ENCODE assay signal across 15 cellular contexts in the genomic region with DNA sequence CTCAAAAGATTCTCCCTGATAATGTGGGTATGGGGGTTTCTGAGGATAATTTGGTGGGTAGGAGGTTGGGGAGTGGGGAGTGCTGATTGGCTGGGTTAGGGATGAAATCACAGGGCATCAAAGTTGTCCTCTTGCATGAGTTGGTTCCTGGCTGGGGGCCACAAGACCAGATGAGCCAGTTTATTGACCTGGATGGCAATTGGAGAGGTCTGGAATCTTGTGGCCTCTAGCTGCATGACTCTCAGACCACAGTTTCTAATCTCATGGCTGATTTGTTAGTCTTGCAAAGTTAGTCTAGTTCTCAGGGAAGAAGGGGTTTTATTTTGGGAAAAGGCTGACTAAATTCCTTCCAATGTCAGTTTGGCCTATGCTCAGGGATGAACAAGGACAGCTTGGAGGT. TPM values are rescaled to one million over a fixed set of nuclear protein-coding genes. Genes with fewer than 3 reads are reported as not detected.
DNase-seq lines count a peak whose midpoint lies in the region; ATAC-seq, FAIRE-seq and TF ChIP-seq lines count a peak whose summit lies in the region.
"Had no signal": no experiment of that assay in that cellular context is flagged by ENCODE, and none has a peak within 500 bp of the region (broad histone marks: within the 10 kb centered on the region; RNA-seq: fewer than 3 reads in every experiment).

No MANE protein-coding gene starts in this region.

- H3K4me1 Mint-ChIP-seq in Calu3 (ENCODE audit: low read depth, unreplicated experiment) (peaks cover 27% of the 10 kb centered on the region), glutamatergic neuron (ENCODE audit: low read depth, unreplicated experiment) (peaks cover 2% of the 10 kb centered on the region)
- H3K4me1 Mint-ChIP-seq in activated CD8-positive, alpha-beta T cell treated with anti-CD3 and anti-CD28 coated beads, Interleukin-2, amount 10 ng/mL, durations not matched to agents 7 days and 5 days (ENCODE audit: low read depth): peaks cover 36% of the 10 kb centered on the region

- H3K79me2 ChIP-seq in MM.1S (ENCODE audit: low read length): no peaks in the 10 kb centered on the region
- H3K79me2 ChIP-seq: hepatocyte had no signal

- FAIRE-seq in frontal cortex (lab: Jason Lieb, UNC): no peak

- peak overlapping the region; percentile 20 for H3K27ac Mint-ChIP-seq in Calu3 (ENCODE audit: unreplicated experiment)
- peak overlapping the region; percentile 43 for H3K27ac Mint-ChIP-seq in activated CD8-positive, alpha-beta T cell treated with anti-CD3 and anti-CD28 coated beads, Interleukin-2, amount 10 ng/mL, durations not matched to agents 7 days and 5 days
- no peak overlapping the region for H3K27ac Mint-ChIP-seq in glutamatergic neuron (ENCODE audit: unreplicated experiment)

- no peak overlapping the region for H2AFZ ChIP-seq in MM.1S (ENCODE audit: low read length)
- H2AFZ ChIP-seq: hepatocyte had no signal

- H3K27me3 Mint-ChIP-seq in Calu3 (ENCODE audit: unreplicated experiment) (no peaks in the 10 kb centered on the region), glutamatergic neuron (ENCODE audit: unreplicated experiment) (no peaks in the 10 kb centered on the region)
- H3K27me3 Mint-ChIP-seq in activated CD8-positive, alpha-beta T cell treated with anti-CD3 and anti-CD28 coated beads, Interleukin-2, amount 10 ng/mL, durations not matched to agents 7 days and 5 days (ENCODE audit: low read depth): no peaks in the 10 kb centered on the region

- BruUV-seq in Calu3 (replicated peaks; lab: Mats Ljungman, UMichigan): no TSS peak

- in situ Hi-C loops in ACHN (cut with HindIII; ENCODE audit: low pct_ligation_motif_present, low pct_unique_long_range_greater_than_20kb, low sequenced_read_pairs): no loop called here

- peaks cover 22% of the 10 kb centered on the region for H3K36me3 Mint-ChIP-seq in Calu3 (ENCODE audit: insufficient read depth, unreplicated experiment)
- peaks cover 17% of the 10 kb centered on the region for H3K36me3 Mint-ChIP-seq in activated CD8-positive, alpha-beta T cell treated with anti-CD3 and anti-CD28 coated beads, Interleukin-2, amount 10 ng/mL, durations not matched to agents 7 days and 5 days (ENCODE audit: low read depth)
- no peaks in the 10 kb centered on the region for H3K36me3 Mint-ChIP-seq in glutamatergic neuron (ENCODE audit: unreplicated experiment)

- H3K9me3 Mint-ChIP-seq in Calu3 (ENCODE audit: low read depth, unreplicated experiment) (peaks cover 3% of the 10 kb centered on the region), glutamatergic neuron (ENCODE audit: unreplicated experiment) (peaks cover 4% of the 10 kb centered on the region)
- peaks cover 4% of the 10 kb centered on the region for H3K9me3 Mint-ChIP-seq in activated CD8-positive, alpha-beta T cell treated with anti-CD3 and anti-CD28 coated beads, Interleukin-2, amount 10 ng/mL, durations not matched to agents 7 days and 5 days (ENCODE audit: insufficient read depth)

- no peak overlapping the region for H3K9ac ChIP-seq in MM.1S (ENCODE audit: low read length)

- no peaks in the 10 kb centered on the region for H4K20me1 ChIP-seq in MM.1S (ENCODE audit: insufficient read depth, low read length)

- no peak overlapping the region for H3K4me2 ChIP-seq in MM.1S (ENCODE audit: low read depth, low read length)
- H3K4me2 ChIP-seq: hepatocyte had no signal

- no peaks in the 10 kb centered on the region for H3K9me3 ChIP-seq in MM.1S (replicated peaks; ENCODE audit: insufficient read depth, low read length)
- H3K9me3 ChIP-seq: lower lobe of right lung had no signal

- H3K4me3 Mint-ChIP-seq in Calu3 (ENCODE audit: low read depth, unreplicated experiment) (no peak overlapping the region), glutamatergic neuron (ENCODE audit: unreplicated experiment) (no peak overlapping the region)
- no peak overlapping the region for H3K4me3 Mint-ChIP-seq in activated CD8-positive, alpha-beta T cell treated with anti-CD3 and anti-CD28 coated beads, Interleukin-2, amount 10 ng/mL, durations not matched to agents 7 days and 5 days

- no peaks in the 10 kb centered on the region for H3K36me3 ChIP-seq in MM.1S (replicated peaks; ENCODE audit: insufficient read depth, low read length)
- H3K36me3 ChIP-seq: lower lobe of right lung had no signal

- H3K27me3 ChIP-seq in MM.1S (replicated peaks; ENCODE audit: insufficient read depth, low read length): no peaks in the 10 kb centered on the region
- H3K27me3 ChIP-seq: hepatocyte had no signal

- POLR2A ChIA-PET in activated CD8-positive, alpha-beta T cell treated with anti-CD3 and anti-CD28 coated beads, Interleukin-2, amount 10 ng/mL, durations not matched to agents 7 days and 5 days (lab: Charles Lee): interaction anchor here (1.0 to 2.8 kb wide), 5 partner anchors 47 to 218 kb away, joined by 3 to 14 read pairs (median 8); a partner anchor contains a TSS

- no peaks in the 10 kb centered on the region for H3F3A ChIP-seq in MM.1S (ENCODE audit: insufficient read depth, low read length)

- TF ChIP-seq CTCF in Calu3 (IDR thresholded peaks at IDR 0.05; ENCODE audit: unreplicated experiment): no peak
- TF ChIP-seq CTCF in foreskin fibroblast (IDR thresholded peaks at IDR 0.05; ENCODE audit: low read depth, low read length): no peak
- TF ChIP-seq CTCF in MM.1S (IDR thresholded peaks at IDR 0.05; ENCODE audit: low read length): no peak
- no peak for TF ChIP-seq CTCF in glutamatergic neuron (IDR thresholded peaks at IDR 0.05; ENCODE audit: partially characterized antibody, unreplicated experiment)

- H3K9me2 ChIP-seq in MM.1S (replicated peaks; ENCODE audit: insufficient read depth, low read length): no peaks in the 10 kb centered on the region

- H3K27ac ChIP-seq in MM.1S (ENCODE audit: low read length): no peak overlapping the region
- H3K27ac ChIP-seq: hepatocyte, lower lobe of right lung had no signal

- DNase-seq in ACHN: peak; percentile 22
- DNase-seq in Calu3: peak; percentile 56
- DNase-seq in activated CD8-positive, alpha-beta T cell treated with anti-CD3 and anti-CD28 coated beads, Interleukin-2, amount 10 ng/mL, durations not matched to agents 7 days and 5 days: no peak
- peak; percentile 84 to 85 for DNase-seq in foreskin fibroblast
- DNase-seq in frontal cortex (ENCODE audit: low spot score in 2 of 2): no peak
- DNase-seq in MM.1S: no peak
- DNase-seq in glutamatergic neuron: no peak
- DNase-seq: COR-L47, H7, lower lobe of right lung, NCI-H146, NCI-H748 treated with DMSO at 0.1 percent for 48 hours, occipital lobe had no signal

- intact Hi-C loops in Calu3 (cut with micrococcal nuclease; ENCODE audit: unreplicated experiment): no loop called here

- 0 out of 2 replicates have a peak, but pooled peaks cover 6% of the 10 kb centered on the region for H3K4me1 ChIP-seq in MM.1S (ENCODE audit: low read length)

- CTCF ChIA-PET in Calu3 (lab: Charles Lee): no interaction called here
- CTCF ChIA-PET in activated CD8-positive, alpha-beta T cell treated with anti-CD3 and anti-CD28 coated beads, Interleukin-2, amount 10 ng/mL, durations not matched to agents 7 days and 5 days (lab: Charles Lee): no interaction called here

- no peak overlapping the region for H3K4me3 ChIP-seq in foreskin fibroblast (ENCODE audit: low read depth in 1 of 2, low read length in 2 of 2)
- no peak overlapping the region for H3K4me3 ChIP-seq in MM.1S (ENCODE audit: low read length)
- H3K4me3 ChIP-seq: hepatocyte, lower lobe of right lung had no signal

- no peak for ATAC-seq in activated CD8-positive, alpha-beta T cell treated with anti-CD3 and anti-CD28 coated beads, Interleukin-2, amount 10 ng/mL, durations not matched to agents 7 days and 5 days
- ATAC-seq in GM21786 (IDR thresholded peaks at IDR 0.05; ENCODE audit: unreplicated experiment): no peak
- ATAC-seq: lower lobe of right lung had no signal

RNA-seq across cellular contexts. Expression of a gene that starts 3.3 kb away (rescaled TPM):
- 27.0 and 44.9 TPM in 2 replicates for total RNA-seq in Calu3 (2022)
- total RNA-seq in activated CD8-positive, alpha-beta T cell treated with anti-CD3 and anti-CD28 coated beads, Interleukin-2, amount 10 ng/mL, durations not matched to agents 7 days and 5 days: 100 to 1,000 TPM; 146 to 147 TPM
- 1.2 TPM for total RNA-seq in frontal cortex
- not detected for total RNA-seq in glutamatergic neuron (ENCODE audit: unreplicated experiment)
- total RNA-seq: H7 had no signal

RNA-seq across cellular contexts. Expression of a gene that starts 45.6 kb away (rescaled TPM):
- total RNA-seq in Calu3 (2022): 60.0 and 95.4 TPM in 2 replicates
- total RNA-seq in activated CD8-positive, alpha-beta T cell treated with anti-CD3 and anti-CD28 coated beads, Interleukin-2, amount 10 ng/mL, durations not matched to agents 7 days and 5 days: 10 to 100 TPM; 16.7 to 18.9 TPM
- 0.82 TPM for total RNA-seq in frontal cortex
- total RNA-seq in glutamatergic neuron (ENCODE audit: unreplicated experiment): not detected
- total RNA-seq: H7 had no signal

RNA-seq across cellular contexts. Expression of a gene that starts 57.6 kb away (rescaled TPM):
- total RNA-seq in Calu3 (2022) (29.7 and 37.8 TPM in 2 replicates), frontal cortex (not detected), glutamatergic neuron (ENCODE audit: unreplicated experiment) (not detected)
- total RNA-seq in activated CD8-positive, alpha-beta T cell treated with anti-CD3 and anti-CD28 coated beads, Interleukin-2, amount 10 ng/mL, durations not matched to agents 7 days and 5 days: 10 to 100 TPM; 95.8 to 97.4 TPM

Comparison
In these comparisons a context has a peak if more than half of its experiments do, and no peak if none do; other contexts are left out.
1. DNase-seq: peak in ACHN (single experiment), Calu3 (single experiment) and foreskin fibroblast (2 of 2); none in activated CD8-positive, alpha-beta T cell treated with anti-CD3 and anti-CD28 coated beads, Interleukin-2, amount 10 ng/mL, durations not matched to agents 7 days and 5 days (single experiment), frontal cortex (0 of 2), MM.1S (single experiment) and glutamatergic neuron (single experiment).
2. RNA of a gene that starts 3.3 kb away (total RNA-seq): 146 to 147 TPM in activated CD8-positive, alpha-beta T cell treated with anti-CD3 and anti-CD28 coated beads, Interleukin-2, amount 10 ng/mL, durations not matched to agents 7 days and 5 days and 27.0 to 44.9 TPM in Calu3; 1.2 TPM in frontal cortex (single experiment) and not detected in glutamatergic neuron (single experiment); every median in the first group is over 10 times any median in the second.
3. RNA of a gene that starts 57.6 kb away (total RNA-seq): 95.8 to 97.4 TPM in activated CD8-positive, alpha-beta T cell treated with anti-CD3 and anti-CD28 coated beads, Interleukin-2, amount 10 ng/mL, durations not matched to agents 7 days and 5 days and 29.7 to 37.8 TPM in Calu3; not detected in frontal cortex (single experiment) and not detected in glutamatergic neuron (single experiment); every median in the first group is over 10 times any median in the second.